In the genomic region with DNA sequence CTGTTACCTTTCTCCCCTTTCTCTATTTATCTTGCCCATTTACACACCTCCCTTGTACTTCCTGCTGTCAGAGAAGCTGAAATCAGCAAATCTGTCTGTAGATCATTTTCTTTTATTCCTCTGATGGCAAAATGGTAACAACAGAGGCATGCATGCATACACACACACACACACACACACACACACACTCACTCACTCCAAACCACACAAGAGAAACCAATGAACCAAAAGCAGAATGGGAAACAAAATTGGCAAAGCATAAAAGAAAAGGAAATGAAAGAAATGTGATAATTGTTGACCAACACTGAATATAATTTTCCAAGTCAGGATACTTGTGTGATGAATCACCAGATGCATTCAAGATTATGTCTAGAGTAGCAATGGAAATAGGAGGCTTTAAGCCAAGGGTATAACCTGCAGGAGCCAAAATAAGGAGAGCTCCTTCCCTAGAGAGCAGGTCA, we compare ENCODE assay signal across 13 cellular contexts.
DNase-seq lines count a peak whose midpoint lies in the region; ATAC-seq, FAIRE-seq and TF ChIP-seq lines count a peak whose summit lies in the region.
"Had no signal": no experiment of that assay in that cellular context is flagged by ENCODE, and none has a peak within 500 bp of the region (broad histone marks: within the 10 kb centered on the region; RNA-seq: fewer than 3 reads in every experiment).

No MANE protein-coding gene starts in this region.

- no peak overlapping the region for H3K4me3 Mint-ChIP-seq in activated CD4-positive, alpha-beta T cell treated with anti-CD3 and anti-CD28 coated beads for 36 hours
- H3K4me3 Mint-ChIP-seq: activated naive CD8-positive, alpha-beta T cell treated with anti-CD3 and anti-CD28 coated beads, Interleukin-2, amount 10 ng/mL, durations not matched to agents 7 days and 5 days; nephron had no signal

- in situ Hi-C loops in HepG2 (cut with HindIII; ENCODE audit: extremely low pct_ligation_motif_present, low pct_unique_long_range_greater_than_20kb), result no loop called here

- H3K27ac ChIP-seq in HepG2 (ENCODE audit: extremely low read length, insufficient read depth, low read length) (no peak overlapping the region), right lobe of liver (no peak overlapping the region), SJSA1 (peak overlapping the region; percentile 10; the same call in 1 of the 2 replicates)
- H3K27ac ChIP-seq: C4-2B, gastroesophageal sphincter had no signal

- TF ChIP-seq CTCF in HepG2 (CRISPR knock-in tag; IDR thresholded peaks at IDR 0.05), result no peak
- TF ChIP-seq CTCF in right lobe of liver (IDR thresholded peaks at IDR 0.05), result no peak
- no peak for TF ChIP-seq CTCF in foreskin fibroblast (IDR thresholded peaks at IDR 0.05; ENCODE audit: low read depth, low read length)

- H3K9ac ChIP-seq in HepG2 (ENCODE audit: insufficient read depth, low read depth, low read length), result no peak overlapping the region

- CTCF ChIA-PET in HepG2 (lab: Yijun Ruan, JAX; ENCODE audit: low intra/inter-chr PET ratio, low total read pairs), result no interaction called here
- CTCF ChIA-PET in activated CD4-positive, alpha-beta T cell treated with anti-CD3 and anti-CD28 coated beads for 36 hours (lab: Charles Lee), result no interaction called here

- H3K27me3 ChIP-seq in HepG2 (ENCODE audit: control insufficient read depth in 1 of 2, insufficient read depth in 2 of 2, low read length in 2 of 2) (no peaks in the 10 kb centered on the region), right lobe of liver (no peaks in the 10 kb centered on the region), SJSA1 (replicated peaks) (no peaks in the 10 kb centered on the region)
- H3K27me3 ChIP-seq: gastroesophageal sphincter had no signal

- POLR2A ChIA-PET in HepG2 (lab: Yijun Ruan, JAX), result no interaction called here
- POLR2A ChIA-PET in activated CD4-positive, alpha-beta T cell treated with anti-CD3 and anti-CD28 coated beads for 36 hours (lab: Charles Lee), result no interaction called here

- BruUV-seq in HepG2 (replicated peaks; lab: Mats Ljungman, UMichigan), result no TSS peak

- no peak overlapping the region for H3K27ac Mint-ChIP-seq in activated naive CD4-positive, alpha-beta T cell treated with anti-CD3 and anti-CD28 coated beads, Interleukin-2, amount 50 U/mL, for 72 hours
- H3K27ac Mint-ChIP-seq in activated CD4-positive, alpha-beta T cell treated with anti-CD3 and anti-CD28 coated beads for 36 hours, result no peak overlapping the region
- H3K27ac Mint-ChIP-seq: activated naive CD8-positive, alpha-beta T cell treated with anti-CD3 and anti-CD28 coated beads, Interleukin-2, amount 10 ng/mL, durations not matched to agents 7 days and 5 days had no signal

- no peak overlapping the region for H3K4me2 ChIP-seq in HepG2 (ENCODE audit: low read depth, low read length)

- H3K79me2 ChIP-seq in HepG2 (ENCODE audit: insufficient read depth, low read length), result no peaks in the 10 kb centered on the region

- no peak for TF ChIP-seq EP300 in HepG2 (IDR thresholded peaks at IDR 0.05; ENCODE audit: low read depth in 2 of 2, low read length in 2 of 2)
- TF ChIP-seq EP300 in HepG2 (CRISPR knock-in tag; IDR thresholded peaks at IDR 0.05; ENCODE audit: borderline replicate concordance), result no peak

- H3K9me3 Mint-ChIP-seq in activated naive CD4-positive, alpha-beta T cell treated with anti-CD3 and anti-CD28 coated beads, Interleukin-2, amount 50 U/mL, for 72 hours, result peaks cover 3 to 14% of the 10 kb centered on the region in 2 donors
- H3K9me3 Mint-ChIP-seq in activated CD4-positive, alpha-beta T cell treated with anti-CD3 and anti-CD28 coated beads for 36 hours (ENCODE audit: low read depth), result no peaks in the 10 kb centered on the region
- H3K9me3 Mint-ChIP-seq: activated naive CD8-positive, alpha-beta T cell treated with anti-CD3 and anti-CD28 coated beads, Interleukin-2, amount 10 ng/mL, durations not matched to agents 7 days and 5 days; nephron had no signal

- no peaks in the 10 kb centered on the region for H3K27me3 Mint-ChIP-seq in activated CD4-positive, alpha-beta T cell treated with anti-CD3 and anti-CD28 coated beads for 36 hours

- H4K20me1 ChIP-seq in HepG2 (ENCODE audit: insufficient read depth, low read length), result no peaks in the 10 kb centered on the region

- intact Hi-C loops in HepG2 (cut with micrococcal nuclease; ENCODE audit: unreplicated experiment) (no loop called here), right lobe of liver (cut with DNase I) (no loop called here)
- intact Hi-C loops in activated CD4-positive, alpha-beta T cell treated with anti-CD3 and anti-CD28 coated beads for 36 hours (cut with DNase I, micrococcal nuclease), result no loop called here

- no peak for DNase-seq in HepG2 (ENCODE audit: low spot score)
- no peak for DNase-seq in right lobe of liver
- peak; percentile 56 to 77 for DNase-seq in SJSA1 (ENCODE audit: low read depth in 1 of 2, low spot score in 2 of 2)
- DNase-seq in foreskin fibroblast, result peak; percentile 62 to 64
- DNase-seq in activated naive CD4-positive, alpha-beta T cell treated with anti-CD3 and anti-CD28 coated beads, Interleukin-2, amount 50 U/mL, for 72 hours (ENCODE audit: low spot score in 2 of 2), result no peak
- DNase-seq in activated CD4-positive, alpha-beta T cell treated with anti-CD3 and anti-CD28 coated beads for 36 hours, result no peak
- DNase-seq: activated naive CD8-positive, alpha-beta T cell treated with anti-CD3 and anti-CD28 coated beads, Interleukin-2, amount 10 ng/mL, durations not matched to agents 7 days and 5 days had no signal

- H3K36me3 ChIP-seq in HepG2 (replicated peaks in 1 of 2; ENCODE audit: control insufficient read depth in 1 of 2, insufficient read depth in 2 of 2, low read length in 2 of 2) (no peaks in the 10 kb centered on the region), right lobe of liver (no peaks in the 10 kb centered on the region), SJSA1 (no peaks in the 10 kb centered on the region)
- H3K36me3 ChIP-seq: gastroesophageal sphincter, HAP-1 had no signal

- no peak for ATAC-seq in HepG2
- ATAC-seq in right lobe of liver, result no peak
- ATAC-seq in GM19328 (IDR thresholded peaks at IDR 0.05; ENCODE audit: unreplicated experiment), result no peak
- no peak for ATAC-seq in activated naive CD4-positive, alpha-beta T cell treated with anti-CD3 and anti-CD28 coated beads, Interleukin-2, amount 50 U/mL, for 72 hours
- ATAC-seq in GM21526 (IDR thresholded peaks at IDR 0.05; ENCODE audit: low FRiP score, unreplicated experiment), result no peak
- no peak for ATAC-seq in activated CD4-positive, alpha-beta T cell treated with anti-CD3 and anti-CD28 coated beads for 36 hours
- ATAC-seq: gastroesophageal sphincter had no signal

- no peaks in the 10 kb centered on the region for H3K4me1 ChIP-seq in HepG2 (ENCODE audit: insufficient read depth, low read length)
- no peaks in the 10 kb centered on the region for H3K4me1 ChIP-seq in right lobe of liver
- H3K4me1 ChIP-seq in SJSA1 (replicated peaks), result peaks cover 18% of the 10 kb centered on the region
- H3K4me1 ChIP-seq: HAP-1 had no signal

- no peak for TF ChIP-seq RAD21 in HepG2 (CRISPR knock-in tag; IDR thresholded peaks at IDR 0.05)

- peaks cover 0 to 5% of the 10 kb centered on the region in 2 donors for H3K36me3 Mint-ChIP-seq in activated naive CD4-positive, alpha-beta T cell treated with anti-CD3 and anti-CD28 coated beads, Interleukin-2, amount 50 U/mL, for 72 hours
- no peaks in the 10 kb centered on the region for H3K36me3 Mint-ChIP-seq in activated CD4-positive, alpha-beta T cell treated with anti-CD3 and anti-CD28 coated beads for 36 hours (ENCODE audit: low read depth)
- H3K36me3 Mint-ChIP-seq: activated naive CD8-positive, alpha-beta T cell treated with anti-CD3 and anti-CD28 coated beads, Interleukin-2, amount 10 ng/mL, durations not matched to agents 7 days and 5 days had no signal

- H3K4me1 Mint-ChIP-seq in activated CD4-positive, alpha-beta T cell treated with anti-CD3 and anti-CD28 coated beads for 36 hours, result no peaks in the 10 kb centered on the region
- H3K4me1 Mint-ChIP-seq: activated naive CD8-positive, alpha-beta T cell treated with anti-CD3 and anti-CD28 coated beads, Interleukin-2, amount 10 ng/mL, durations not matched to agents 7 days and 5 days had no signal

- H2AFZ ChIP-seq in HepG2 (ENCODE audit: low read length), result no peak overlapping the region

- no peak for TF ChIP-seq POLR2A in HepG2 (IDR thresholded peaks at IDR 0.05; ENCODE audit: insufficient read depth in 1 of 2, low read depth in 2 of 2, low read length in 2 of 2)
- no peak for TF ChIP-seq POLR2A in right lobe of liver (IDR thresholded peaks at IDR 0.05)

- H3K4me3 ChIP-seq in HepG2 (replicated peaks in 1 of 3; ENCODE audit: insufficient read depth in 1 of 3, low read depth in 2 of 3, low read length in 3 of 3) (no peak overlapping the region), right lobe of liver (no peak overlapping the region), SJSA1 (no peak overlapping the region), foreskin fibroblast (ENCODE audit: low read depth in 1 of 2, low read length in 2 of 2) (no peak overlapping the region)
- H3K4me3 ChIP-seq: gastroesophageal sphincter, HAP-1 had no signal

- no peak for FAIRE-seq in HepG2 (lab: Jason Lieb, UNC)

- H3K9me3 ChIP-seq in HepG2 (ENCODE audit: low read length), result no peaks in the 10 kb centered on the region
- no peaks in the 10 kb centered on the region for H3K9me3 ChIP-seq in right lobe of liver
- H3K9me3 ChIP-seq in SJSA1 (replicated peaks), result no peaks in the 10 kb centered on the region
- H3K9me3 ChIP-seq: gastroesophageal sphincter, HAP-1 had no signal

TF ChIP-seq in HepG2, 621 proteins besides CTCF, POLR2A, EP300 and RAD21 (continues in another document):
- no peak for TF ChIP-seq FOXA3 (CRISPR knock-in tag; IDR thresholded peaks at IDR 0.05)

Comparison
In these comparisons a context has a peak if more than half of its experiments do, and no peak if none do; other contexts are left out.
1. DNase-seq: peak in SJSA1 (2 of 2) and foreskin fibroblast (2 of 2); none in HepG2 (single experiment), right lobe of liver (0 of 3), activated naive CD4-positive, alpha-beta T cell treated with anti-CD3 and anti-CD28 coated beads, Interleukin-2, amount 50 U/mL, for 72 hours (0 of 2) and activated CD4-positive, alpha-beta T cell treated with anti-CD3 and anti-CD28 coated beads for 36 hours (single experiment).